In genomic region chr3:67044955-67045354, GRCh38 we compare ENCODE assay signal across 15 cellular contexts.
"Had no signal": no experiment of that assay in that cellular context is flagged by ENCODE, and none has a peak within 500 bp of the region (broad histone marks: within the 10 kb centered on the region; RNA-seq: fewer than 3 reads in every experiment).

No MANE protein-coding gene starts in this region.

- H3K27ac Mint-ChIP-seq: activated CD4-positive, alpha-beta memory T cell treated with anti-CD3 and anti-CD28 coated beads for 36 hours; activated naive CD8-positive, alpha-beta T cell had no signal

- H3K79me2 ChIP-seq: parathyroid adenoma had no signal

- H3K4me3 ChIP-seq: breast epithelium, esophagus squamous epithelium, skin epidermis, tibial artery, uterus had no signal

- H3K27me3 Mint-ChIP-seq: activated CD4-positive, alpha-beta memory T cell treated with anti-CD3 and anti-CD28 coated beads for 36 hours; activated naive CD8-positive, alpha-beta T cell had no signal

- H3K9me3 ChIP-seq: breast epithelium, esophagus squamous epithelium, tibial artery, uterus had no signal

- H3K36me3 ChIP-seq: breast epithelium, esophagus squamous epithelium, tibial artery, uterus had no signal

- H2AFZ ChIP-seq: parathyroid adenoma had no signal

- H3K4me1 ChIP-seq: breast epithelium, esophagus squamous epithelium, parathyroid adenoma, uterus had no signal

- H3K4me3 Mint-ChIP-seq: activated CD4-positive, alpha-beta memory T cell treated with anti-CD3 and anti-CD28 coated beads for 36 hours; activated naive CD8-positive, alpha-beta T cell; activated T-cell treated with anti-CD3 and anti-CD28 coated beads, Interleukin-2, amount 50 U/mL, for 4 hours had no signal

- H3K27me3 ChIP-seq: breast epithelium, esophagus squamous epithelium, tibial artery, uterus had no signal

- H3K36me3 Mint-ChIP-seq: activated CD4-positive, alpha-beta memory T cell treated with anti-CD3 and anti-CD28 coated beads for 36 hours; activated naive CD8-positive, alpha-beta T cell had no signal

- DNase-seq: activated CD4-positive, alpha-beta memory T cell treated with anti-CD3 and anti-CD28 coated beads for 36 hours; activated CD4-positive, CD25-positive, alpha-beta regulatory T cell treated with anti-CD3 and anti-CD28 coated beads, Interleukin-2, amount 50 U/mL, for 72 hours; activated effector memory CD4-positive, alpha-beta T cell treated with anti-CD3 and anti-CD28 coated beads, Interleukin-2, amount 50 U/mL, for 16 hours; activated T-cell treated with anti-CD3 and anti-CD28 coated beads, Interleukin-2, amount 50 U/mL, for 4 hours; amygdala; esophagus squamous epithelium; left ventricle myocardium superior; retina; T-helper 2 cell; tibial artery; uterus had no signal

- H3K9me3 Mint-ChIP-seq: activated CD4-positive, alpha-beta memory T cell treated with anti-CD3 and anti-CD28 coated beads for 36 hours; activated T-cell treated with anti-CD3 and anti-CD28 coated beads, Interleukin-2, amount 50 U/mL, for 4 hours had no signal

- H3K27ac ChIP-seq: breast epithelium, esophagus squamous epithelium, parathyroid adenoma, skin epidermis, tibial artery, uterus had no signal

- H3K9ac ChIP-seq: parathyroid adenoma had no signal
